ENCODE assay signal across 28 cellular contexts in genomic region chr12:117272690-117273089, GRCh38.
"Had no signal": no experiment of that assay in that cellular context is flagged by ENCODE, and none has a peak within 500 bp of the region (broad histone marks: within the 10 kb centered on the region; RNA-seq: fewer than 3 reads in every experiment).

No MANE protein-coding gene starts in this region.

- H3K4me1 ChIP-seq: pancreas, prostate gland, right atrium auricular region, right lobe of liver, spleen, thyroid gland, tibial nerve, upper lobe of left lung, vagina had no signal

- H3K27me3 ChIP-seq: pancreas, right atrium auricular region, right lobe of liver, thyroid gland, tibial nerve, upper lobe of left lung, vagina had no signal

- H3K9me3 ChIP-seq: neutrophil, pancreas, prostate gland, right atrium auricular region, right lobe of liver, spleen, thoracic aorta, thyroid gland, upper lobe of left lung, vagina had no signal

- H3K4me3 Mint-ChIP-seq: naive thymus-derived CD4-positive, alpha-beta T cell; natural killer cell; nephron; stimulated activated memory B cell treated with anti-CD40 and anti-IgM and Interleukin-4, amounts not matched to agents 10 μg/mL and 1 μg/mL and 100 μg/mL, for 72 hours; stimulated activated naive CD8-positive, alpha-beta T cell treated with anti-CD3 and anti-CD28 coated beads, Interleukin-15, amount 100 ng/mL, for 72 hours had no signal

- FAIRE-seq: pancreas had no signal

- H3K36me3 Mint-ChIP-seq: natural killer cell; stimulated activated memory B cell treated with anti-CD40 and anti-IgM and Interleukin-4, amounts not matched to agents 10 μg/mL and 1 μg/mL and 100 μg/mL, for 72 hours had no signal

- ATAC-seq: naive thymus-derived CD4-positive, alpha-beta T cell; natural killer cell; pancreas; right lobe of liver; stimulated activated memory B cell treated with anti-CD40 and anti-IgM and Interleukin-4, amounts not matched to agents 10 μg/mL and 1 μg/mL and 100 μg/mL, for 72 hours; stimulated activated naive CD8-positive, alpha-beta T cell treated with anti-CD3 and anti-CD28 coated beads, Interleukin-15, amount 100 ng/mL, for 72 hours; stimulated activated naive CD8-positive, alpha-beta T cell treated with anti-CD3 and anti-CD28 coated beads, Interleukin-15, Interleukin-2, amounts not matched to agents 100 U/mL and 50 U/mL, for 24 hours had no signal

- H3K9me3 Mint-ChIP-seq: natural killer cell, nephron had no signal

- H3K27ac Mint-ChIP-seq: naive thymus-derived CD4-positive, alpha-beta T cell; natural killer cell; nephron; stimulated activated memory B cell treated with anti-CD40 and anti-IgM and Interleukin-4, amounts not matched to agents 10 μg/mL and 1 μg/mL and 100 μg/mL, for 72 hours; stimulated activated naive CD8-positive, alpha-beta T cell treated with anti-CD3 and anti-CD28 coated beads, Interleukin-15, amount 100 ng/mL, for 72 hours had no signal

- H3K27ac ChIP-seq: neutrophil, pancreas, prostate gland, right atrium auricular region, right lobe of liver, skin epidermis, spleen, thoracic aorta, thyroid gland, tibial nerve, upper lobe of left lung, vagina had no signal

- H3K4me1 Mint-ChIP-seq: naive thymus-derived CD4-positive, alpha-beta T cell; natural killer cell; nephron; stimulated activated memory B cell treated with anti-CD40 and anti-IgM and Interleukin-4, amounts not matched to agents 10 μg/mL and 1 μg/mL and 100 μg/mL, for 72 hours; stimulated activated naive CD8-positive, alpha-beta T cell treated with anti-CD3 and anti-CD28 coated beads, Interleukin-15, amount 100 ng/mL, for 72 hours had no signal

- DNase-seq: naive thymus-derived CD4-positive, alpha-beta T cell; natural killer cell; pancreas; retina; right lobe of liver; spleen; stimulated activated CD4-positive, alpha-beta T cell treated with anti-CD3 and anti-CD28 coated beads, Interleukin-12 subunit alpha, Interleukin-12 subunit beta, amount 100 ng/mL, for 4 hours; stimulated activated CD4-positive, alpha-beta T cell treated with anti-CD3 and anti-CD28 coated beads, Interleukin-1b, Interleukin-23, amount 100 ng/mL, for 48 hours; stimulated activated CD4-positive, alpha-beta T cell treated with anti-CD3 and anti-CD28 coated beads, Interleukin-4, amount 100 ng/mL, for 1 hour; stimulated activated CD4-positive, alpha-beta T cell treated with anti-CD3 and anti-CD28 coated beads, Interleukin-4, amount 100 ng/mL, for 4 hours; stimulated activated CD8-positive, alpha-beta memory T cell treated with anti-CD3 and anti-CD28 coated beads, Interleukin-4, amount 100 ng/mL, for 48 hours; stimulated activated naive CD4-positive, alpha-beta T cell; stimulated activated naive CD8-positive, alpha-beta T cell treated with anti-CD3 and anti-CD28 coated beads, Interleukin-15, amount 100 ng/mL, for 72 hours; stimulated activated naive CD8-positive, alpha-beta T cell treated with anti-CD3 and anti-CD28 coated beads, Interleukin-15, Interleukin-2, amounts not matched to agents 100 U/mL and 50 U/mL, for 24 hours; substantia nigra; thyroid gland; trophoblast cell had no signal

- H3K4me3 ChIP-seq: pancreas, prostate gland, right atrium auricular region, right lobe of liver, skin epidermis, smooth muscle cell, spleen, thoracic aorta, thyroid gland, tibial nerve, upper lobe of left lung, vagina had no signal

- H3K4me2 ChIP-seq: smooth muscle cell had no signal

- H3K36me3 ChIP-seq: neutrophil, pancreas, prostate gland, right atrium auricular region, right lobe of liver, spleen, thoracic aorta, thyroid gland, tibial nerve, upper lobe of left lung, vagina had no signal
